In genomic region chr2:46955764-46956163, GRCh38 we compare ENCODE assay signal across 9 cellular contexts. TPM values are rescaled to one million over a fixed set of nuclear protein-coding genes. Genes with fewer than 3 reads are reported as not detected.
DNase-seq lines count a peak whose midpoint lies in the region; ATAC-seq and TF ChIP-seq lines count a peak whose summit lies in the region.
"Had no signal": no experiment of that assay in that cellular context is flagged by ENCODE, and none has a peak within 500 bp of the region (broad histone marks: within the 10 kb centered on the region; RNA-seq: fewer than 3 reads in every experiment).

No MANE protein-coding gene starts in this region.

- H3K4me1 ChIP-seq in HCT116 (ENCODE audit: control insufficient read depth in 1 of 2, insufficient read depth in 2 of 2, low read length in 2 of 2) = peaks cover 24 to 25% of the 10 kb centered on the region in 2 experiments
- peaks cover 33% of the 10 kb centered on the region for H3K4me1 ChIP-seq in adipocyte (ENCODE audit: control insufficient read depth, insufficient read depth, low read length)
- peaks cover 26 to 37% (median 32%) of the 10 kb centered on the region in 4 donors for H3K4me1 ChIP-seq in liver (ENCODE audit: control insufficient read depth in 4 of 4, insufficient read depth in 4 of 4, low read length in 3 of 4)

- H4K20me1 ChIP-seq in HCT116 (ENCODE audit: insufficient read depth) = no peaks in the 10 kb centered on the region

- CTCF ChIA-PET in HCT116 (lab: Charles Lee) = no interaction called here

- no peaks in the 10 kb centered on the region for H3K79me2 ChIP-seq in HCT116 (ENCODE audit: insufficient read depth, low read length)

- no peaks in the 10 kb centered on the region for H3K27me3 Mint-ChIP-seq in stimulated activated memory B cell treated with anti-CD40 and anti-IgM and Interleukin-4, amounts not matched to agents 10 μg/mL and 1 μg/mL and 100 μg/mL, for 72 hours

- H3K27me3 ChIP-seq in HCT116 (ENCODE audit: insufficient read depth, low read length) (no peaks in the 10 kb centered on the region), adipocyte (replicated peaks; ENCODE audit: control insufficient read depth, insufficient read depth, low read length) (no peaks in the 10 kb centered on the region), liver (ENCODE audit: control insufficient read depth in 4 of 4, insufficient read depth in 4 of 4, low read length in 3 of 4) (no peaks in the 10 kb centered on the region)

- WGBS in liver = 47% methylated on average over 4 of the region's 4 CpGs

- RAD21 ChIA-PET in HCT116 (lab: Charles Lee; ENCODE audit: low non-redundant PET in 1 of 2, low total read pairs in 2 of 2, uncharacterized antibody in 2 of 2, unreplicated experiment in 2 of 2) = no interaction called here

- H3K27ac Mint-ChIP-seq in stimulated activated memory B cell treated with anti-CD40 and anti-IgM and Interleukin-4, amounts not matched to agents 10 μg/mL and 1 μg/mL and 100 μg/mL, for 72 hours = peak overlapping the region; percentile 41

- TF ChIP-seq POLR2A in HCT116 (IDR thresholded peaks at IDR 0.05; ENCODE audit: borderline replicate concordance, extremely low read depth, insufficient read depth, insufficient read length) = no peak

- TF ChIP-seq CTCF in HCT116 (IDR thresholded peaks at IDR 0.05 in 2 of 3, conservative IDR thresholded peaks at IDR 0.05 in 1 of 3; ENCODE audit: borderline replicate concordance in 1 of 3, insufficient read depth in 1 of 3, low read depth in 2 of 3, low read length in 2 of 3) (no peak), liver (IDR thresholded peaks at IDR 0.05; ENCODE audit: low read depth, low read length, missing input control) (no peak)

- H3K9me3 ChIP-seq in HCT116 (ENCODE audit: control insufficient read depth in 1 of 2, insufficient read depth in 1 of 2, low read depth in 1 of 2, low read length in 2 of 2) = no peaks in the 10 kb centered on the region
- no peaks in the 10 kb centered on the region for H3K9me3 ChIP-seq in adipocyte (ENCODE audit: control insufficient read depth, low read length)
- no peaks in the 10 kb centered on the region for H3K9me3 ChIP-seq in liver (ENCODE audit: control insufficient read depth in 4 of 4, low read length in 3 of 4)

- intact Hi-C loops in HCT116 (cut with micrococcal nuclease) = no loop called here

- H3K36me3 ChIP-seq in HCT116 (ENCODE audit: control insufficient read depth in 1 of 2, insufficient read depth in 2 of 2, low read length in 2 of 2) = peaks cover 2 to 8% of the 10 kb centered on the region in 2 experiments; a peak in 2 of 4 replicates
- peaks cover 75% of the 10 kb centered on the region for H3K36me3 ChIP-seq in adipocyte (ENCODE audit: control insufficient read depth, insufficient read depth, low read length, severe bottlenecking)
- peaks cover 0 to 6% (median under 1%) of the 10 kb centered on the region in 4 donors for H3K36me3 ChIP-seq in liver (ENCODE audit: control insufficient read depth in 4 of 4, insufficient read depth in 3 of 4, low read depth in 1 of 4, low read length in 3 of 4)

- H3K9me3 Mint-ChIP-seq in stimulated activated memory B cell treated with anti-CD40 and anti-IgM and Interleukin-4, amounts not matched to agents 10 μg/mL and 1 μg/mL and 100 μg/mL, for 72 hours = no peaks in the 10 kb centered on the region

- no peaks in the 10 kb centered on the region for H3K9me2 ChIP-seq in HCT116 (ENCODE audit: insufficient read depth)

- H3K4me3 Mint-ChIP-seq in stimulated activated memory B cell treated with anti-CD40 and anti-IgM and Interleukin-4, amounts not matched to agents 10 μg/mL and 1 μg/mL and 100 μg/mL, for 72 hours = no peak overlapping the region

- no peak for TF ChIP-seq RAD21 in HCT116 (IDR thresholded peaks at IDR 0.05; ENCODE audit: low read depth)
- TF ChIP-seq RAD21 in liver (IDR thresholded peaks at IDR 0.05) = no peak

- DNase-seq in HCT116 (ENCODE audit: low read depth, low spot score) (no peak), adipocyte (ENCODE audit: low read depth) (no peak), NCI-H2196 (lab: John Stamatoyannopoulos, UW; ENCODE audit: unreplicated experiment) (no peak), NCI-H774 (lab: John Stamatoyannopoulos, UW) (no peak), NCI-H187 (lab: John Stamatoyannopoulos, UW) (no peak), SHP77 (lab: John Stamatoyannopoulos, UW) (no peak)
- DNase-seq: activated CD4-positive, alpha-beta T cell treated with anti-CD3 and anti-CD28 coated beads for 4 hours had no signal

- H3K4me3 ChIP-seq in HCT116 (replicated peaks in 1 of 2; ENCODE audit: low read depth in 1 of 2, low read length in 2 of 2) = no peak overlapping the region
- H3K4me3 ChIP-seq in adipocyte (ENCODE audit: low read length) = peak overlapping the region; percentile 53
- no peak overlapping the region for H3K4me3 ChIP-seq in liver (ENCODE audit: low read depth in 1 of 3, low read length in 3 of 3)

- no TSS peak for BruUV-seq in HCT116 (replicated peaks; lab: Mats Ljungman, UMichigan)

- H3K27ac ChIP-seq in HCT116 (ENCODE audit: low read depth, low read length) (peak overlapping the region; percentile 81), liver (ENCODE audit: low read depth in 1 of 2, low read length in 2 of 2) (peak overlapping the region; percentile 14 to 48)

- H3K9ac ChIP-seq in HCT116 (ENCODE audit: low read length) (peak overlapping the region; percentile 45), adipocyte (ENCODE audit: low read length) (peak overlapping the region; percentile 52), liver (ENCODE audit: low read depth in 1 of 2, low read length in 2 of 2) (no peak overlapping the region)

- peaks cover 80% of the 10 kb centered on the region for H3K36me3 Mint-ChIP-seq in stimulated activated memory B cell treated with anti-CD40 and anti-IgM and Interleukin-4, amounts not matched to agents 10 μg/mL and 1 μg/mL and 100 μg/mL, for 72 hours

- peak; percentile 24; the same call in 1 of the 2 replicates for ATAC-seq in HCT116
- ATAC-seq in stimulated activated memory B cell treated with anti-CD40 and anti-IgM and Interleukin-4, amounts not matched to agents 10 μg/mL and 1 μg/mL and 100 μg/mL, for 72 hours = no peak

- H3K4me1 Mint-ChIP-seq in stimulated activated memory B cell treated with anti-CD40 and anti-IgM and Interleukin-4, amounts not matched to agents 10 μg/mL and 1 μg/mL and 100 μg/mL, for 72 hours = peaks cover 56% of the 10 kb centered on the region

- no peak overlapping the region for H2AFZ ChIP-seq in HCT116 (ENCODE audit: low read depth, low read length, poor library complexity, severe bottlenecking)

- H3K4me2 ChIP-seq in HCT116 (ENCODE audit: low read length) = peak overlapping the region; percentile 73

- POLR2A ChIA-PET in HCT116 (lab: Charles Lee) = no interaction called here

TF ChIP-seq in HCT116, 20 proteins besides CTCF, POLR2A, EP300 and RAD21:
- TF ChIP-seq SIN3A (IDR thresholded peaks at IDR 0.05; ENCODE audit: low read depth) (no peak), ELF1 (IDR thresholded peaks at IDR 0.05; ENCODE audit: borderline replicate concordance, low read depth) (no peak), SP1 (IDR thresholded peaks at IDR 0.05; ENCODE audit: low read depth) (no peak), CEBPB (IDR thresholded peaks at IDR 0.05; ENCODE audit: low read depth) (no peak), TCF7L2 (IDR thresholded peaks at IDR 0.05; ENCODE audit: borderline replicate concordance, extremely low read depth, insufficient read depth, insufficient read length) (no peak), ZFX (IDR thresholded peaks at IDR 0.05) (no peak)

TF ChIP-seq in liver, 16 proteins besides CTCF, POLR2A, EP300 and RAD21 (continues in another document):
- no peak for TF ChIP-seq TAF1 (conservative IDR thresholded peaks at IDR 0.05)
- peak; percentile 46 for TF ChIP-seq MAX (IDR thresholded peaks at IDR 0.05)
- TF ChIP-seq NR2F2 (IDR thresholded peaks at IDR 0.05) = no peak
- peak; percentile 57 for TF ChIP-seq SP1 (IDR thresholded peaks at IDR 0.05)
- TF ChIP-seq FOXA1 (IDR thresholded peaks at IDR 0.05) = no peak
- TF ChIP-seq HNF4A (conservative IDR thresholded peaks at IDR 0.05) = peak; percentile 71 to 78
- no peak for TF ChIP-seq REST (IDR thresholded peaks at IDR 0.05)
- no peak for TF ChIP-seq JUND (IDR thresholded peaks at IDR 0.05)
- TF ChIP-seq RXRA (IDR thresholded peaks at IDR 0.05) = peak; percentile 76 to 92
- TF ChIP-seq HNF4G (IDR thresholded peaks at IDR 0.05) = peak; percentile 38
- TF ChIP-seq EGR1 (IDR thresholded peaks at IDR 0.05; ENCODE audit: low read depth in 2 of 2) = no peak
- peak; percentile 12 for TF ChIP-seq FOXA2 (IDR thresholded peaks at IDR 0.05)

RNA-seq across cellular contexts. Expression of gene TTC7A, which starts 14.7 kb away (rescaled TPM):
- total RNA-seq in HCT116 (2021; ENCODE audit: unreplicated experiment) (17.7 TPM), liver (10 to 100 TPM in 1 of 2 donors, 1 to 10 TPM in 1; 9.3 to 14.6 TPM)
- 15.1 and 15.3 TPM in 2 replicates for polyA plus RNA-seq in HCT116 (2012)
- polyA plus RNA-seq in liver = 1 to 10 TPM; 1.1 to 9.3 TPM

RNA-seq across cellular contexts. Expression of gene MCFD2, which starts 40.2 kb away (rescaled TPM):
- total RNA-seq in HCT116 (2021; ENCODE audit: unreplicated experiment) (73.9 TPM), liver (100 to 1,000 TPM in 1 of 2 donors, 10 to 100 TPM in 1; 81.8 to 148 TPM)
- polyA plus RNA-seq in HCT116 (2012) = 57.7 and 60.5 TPM in 2 replicates
- polyA plus RNA-seq in liver = 100 to 1,000 TPM; 118 to 140 TPM

Comparison
In these comparisons a context has a peak if more than half of its experiments do, and no peak if none do; other contexts are left out.
1. H3K9ac ChIP-seq: peak in HCT116 (single experiment) and adipocyte (single experiment); none in liver (0 of 2).